ENCODE assay signal across 16 cellular contexts in genomic region chr16:89430436-89431157, GRCh38. TPM values are rescaled to one million over a fixed set of nuclear protein-coding genes. Genes with fewer than 3 reads are reported as not detected.
A peak's percentile ranks its signal among the peaks of the same experiment; 100 is the strongest.
DNase-seq lines count a peak whose midpoint lies in the region; ATAC-seq and TF ChIP-seq lines count a peak whose summit lies in the region.
"Had no signal": no experiment of that assay in that cellular context is flagged by ENCODE, and none has a peak within 500 bp of the region (broad histone marks: within the 10 kb centered on the region; RNA-seq: fewer than 3 reads in every experiment).

No MANE protein-coding gene starts in this region.

- H3K4me3 ChIP-seq in mucosa of descending colon = no peak overlapping the region
- H3K4me3 ChIP-seq: cardiac muscle cell, heart right ventricle had no signal

- no peak for TF ChIP-seq CTCF in mucosa of descending colon (IDR thresholded peaks at IDR 0.05)

- DNase-seq in AG08396 (ENCODE audit: low spot score) (peak; percentile 64), DMS79 treated with DMSO at 0.1 percent for 48 hours (lab: John Stamatoyannopoulos, UW) (peak; percentile 22), dedifferentiated amniotic fluid mesenchymal stem cell (ENCODE audit: extremely low spot score) (peak; percentile 35), mucosa of descending colon (peak in 2 of 3 donors; percentile 56 to 71), RPMI8226 (no peak), NCI-H2107 (lab: John Stamatoyannopoulos, UW) (no peak), NCI-H187 treated with DMSO at 0.1 percent for 48 hours (lab: John Stamatoyannopoulos, UW) (no peak), NCI-H524 treated with DMSO at 0.1 percent for 48 hours (lab: John Stamatoyannopoulos, UW) (no peak)
- DNase-seq: activated CD8-positive, alpha-beta memory T cell treated with anti-CD3 and anti-CD28 coated beads for 24 hours; activated naive CD4-positive, alpha-beta T cell treated with Interleukin-2 at 50 U/mL for 16 hours; heart right ventricle; Karpas-422; naive thymus-derived CD8-positive, alpha-beta T cell; NCI-H748 treated with DMSO at 0.1 percent for 48 hours; T-helper 9 cell had no signal

- ATAC-seq in mucosa of descending colon = peak; percentile 78

- no peaks in the 10 kb centered on the region for H3K9me3 ChIP-seq in mucosa of descending colon
- H3K9me3 ChIP-seq: heart right ventricle had no signal

- intact Hi-C loops in mucosa of descending colon (cut with DNase I, micrococcal nuclease) = no loop called here

- no peaks in the 10 kb centered on the region for H3K36me3 ChIP-seq in mucosa of descending colon (ENCODE audit: low read depth)
- H3K36me3 ChIP-seq: cardiac muscle cell had no signal

- H3K4me1 ChIP-seq in mucosa of descending colon (ENCODE audit: low read depth) = peaks cover 31% of the 10 kb centered on the region

RNA-seq across cellular contexts. Expression of gene ANKRD11, which starts 59.8 kb away (rescaled TPM):
- 100 to 1,000 TPM; 125 to 127 (median 127) TPM for total RNA-seq in mucosa of descending colon

Comparison
In these comparisons a context has a peak if more than half of its experiments do, and no peak if none do; other contexts are left out.
1. DNase-seq: peak in AG08396 (single experiment), DMS79 treated with DMSO at 0.1 percent for 48 hours (single experiment), dedifferentiated amniotic fluid mesenchymal stem cell (single experiment) and mucosa of descending colon (2 of 3); none in RPMI8226 (single experiment), NCI-H2107 (single experiment), NCI-H187 treated with DMSO at 0.1 percent for 48 hours (single experiment) and NCI-H524 treated with DMSO at 0.1 percent for 48 hours (single experiment).